Comparison of ENCODE assay signal across 1 cellular context in the genomic region with DNA sequence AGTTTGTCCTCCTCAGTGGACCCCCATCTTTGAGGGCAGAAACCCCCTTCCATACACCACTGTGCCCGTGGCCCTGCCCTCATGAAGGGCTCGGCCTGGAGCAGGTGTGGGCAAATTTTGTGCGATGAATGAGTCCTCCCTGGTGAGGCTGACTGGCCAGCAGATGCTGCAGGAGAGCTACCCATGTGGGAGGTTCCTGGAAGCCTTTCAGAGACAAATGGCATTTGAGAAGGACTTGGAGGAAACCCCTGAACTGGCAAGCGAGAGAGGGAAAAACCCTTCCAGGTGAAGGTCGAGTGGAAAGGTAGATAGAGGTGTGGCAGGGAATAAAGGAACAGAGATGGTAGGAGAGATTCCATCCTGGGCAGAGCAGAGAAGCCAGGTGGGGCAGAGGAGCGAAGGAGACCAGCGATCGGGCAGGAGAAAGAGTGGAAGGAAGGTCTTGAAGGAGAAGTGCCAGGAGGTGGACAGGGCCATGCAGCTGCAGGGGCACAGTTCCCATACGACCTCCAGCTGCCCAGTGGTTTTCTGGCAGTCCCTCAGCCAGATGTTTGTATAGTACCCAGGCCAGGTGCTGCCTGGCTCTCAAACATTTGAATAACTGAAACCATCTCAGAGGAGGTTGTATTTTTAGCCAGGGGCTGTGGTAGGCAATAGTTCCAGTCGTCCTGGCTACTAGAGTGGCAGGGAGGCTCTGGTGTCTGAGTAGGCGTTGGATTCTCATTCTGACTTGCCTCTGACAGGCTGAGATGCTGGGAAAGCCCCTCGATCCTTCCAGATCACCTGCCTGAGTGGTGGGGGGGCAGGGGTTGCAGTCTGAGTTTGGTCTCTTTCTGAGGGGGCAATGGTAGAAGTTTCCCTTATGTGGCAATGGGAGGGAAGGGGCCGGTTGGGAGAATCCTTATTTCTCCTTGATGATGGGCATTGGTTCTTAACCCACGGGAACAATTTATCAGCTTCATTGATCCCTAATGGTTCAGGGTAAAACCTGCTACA.
TF ChIP-seq lines count a peak whose summit lies in the region.

No MANE protein-coding gene starts in this region.

TF ChIP-seq in HepG2, 621 proteins besides CTCF, POLR2A, EP300 and RAD21 (continued from another document):
- TF ChIP-seq, protein P1, sequence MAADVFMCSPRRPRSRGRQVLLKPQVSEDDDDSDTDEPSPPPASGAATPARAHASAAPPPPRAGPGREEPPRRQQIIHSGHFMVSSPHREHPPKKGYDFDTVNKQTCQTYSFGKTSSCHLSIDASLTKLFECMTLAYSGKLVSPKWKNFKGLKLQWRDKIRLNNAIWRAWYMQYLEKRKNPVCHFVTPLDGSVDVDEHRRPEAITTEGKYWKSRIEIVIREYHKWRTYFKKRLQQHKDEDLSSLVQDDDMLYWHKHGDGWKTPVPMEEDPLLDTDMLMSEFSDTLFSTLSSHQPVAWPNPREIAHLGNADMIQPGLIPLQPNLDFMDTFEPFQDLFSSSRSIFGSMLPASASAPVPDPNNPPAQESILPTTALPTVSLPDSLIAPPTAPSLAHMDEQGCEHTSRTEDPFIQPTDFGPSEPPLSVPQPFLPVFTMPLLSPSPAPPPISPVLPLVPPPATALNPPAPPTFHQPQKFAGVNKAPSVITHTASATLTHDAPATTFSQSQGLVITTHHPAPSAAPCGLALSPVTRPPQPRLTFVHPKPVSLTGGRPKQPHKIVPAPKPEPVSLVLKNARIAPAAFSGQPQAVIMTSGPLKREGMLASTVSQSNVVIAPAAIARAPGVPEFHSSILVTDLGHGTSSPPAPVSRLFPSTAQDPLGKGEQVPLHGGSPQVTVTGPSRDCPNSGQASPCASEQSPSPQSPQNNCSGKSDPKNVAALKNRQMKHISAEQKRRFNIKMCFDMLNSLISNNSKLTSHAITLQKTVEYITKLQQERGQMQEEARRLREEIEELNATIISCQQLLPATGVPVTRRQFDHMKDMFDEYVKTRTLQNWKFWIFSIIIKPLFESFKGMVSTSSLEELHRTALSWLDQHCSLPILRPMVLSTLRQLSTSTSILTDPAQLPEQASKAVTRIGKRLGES (CRISPR knock-in tag; IDR thresholded peaks at IDR 0.05; ENCODE audit: borderline replicate concordance): no peak
- TF ChIP-seq KLF11 (CRISPR knock-in tag; IDR thresholded peaks at IDR 0.05): no peak
